ENCODE assay signal across 4 cellular contexts in genomic region chr1:173859547-173859946, GRCh38.
TF ChIP-seq lines count a peak whose summit lies in the region.
"Not testable (repeated sequence)": the region's sequence is repeated elsewhere in the genome, so short reads cannot be mapped to it uniquely, and the experiment has no call there.

No MANE protein-coding gene starts in this region.

TF ChIP-seq in HEK293T, 16 proteins besides CTCF, POLR2A, EP300 and RAD21:
- 0 out of 2 replicates have a peak, but pooled peaks have one; percentile 10 for TF ChIP-seq ELF4 (IDR thresholded peaks at IDR 0.05)

TF ChIP-seq in WTC11, 78 proteins besides CTCF, POLR2A, EP300 and RAD21:
- TF ChIP-seq ZNF671 (CRISPR knock-in tag; IDR thresholded peaks at IDR 0.05) = peak; percentile 91; the same call in 1 of the 2 replicates
- TF ChIP-seq HMGA2 (CRISPR knock-in tag; IDR thresholded peaks at IDR 0.05) = peak; percentile 54; the same call in 1 of the 2 replicates
- peak; percentile 61; the same call in 1 of the 2 replicates for TF ChIP-seq ERG (CRISPR knock-in tag; IDR thresholded peaks at IDR 0.05)
- peak; percentile 79 for TF ChIP-seq NFATC4 (CRISPR knock-in tag; IDR thresholded peaks at IDR 0.05)
- TF ChIP-seq PRRX2 (CRISPR knock-in tag; IDR thresholded peaks at IDR 0.05) = peak; percentile 93
- TF ChIP-seq AR (CRISPR knock-in tag; IDR thresholded peaks at IDR 0.05) = peak; percentile 97
- peak; percentile 82; the same call in 1 of the 2 replicates for TF ChIP-seq ZNF425 (CRISPR knock-in tag; conservative IDR thresholded peaks at IDR 0.05)
TF ChIP-seq in WTC11: peak in this region for 7; not testable (repeated sequence) for 71.

TF ChIP-seq in K562, 482 proteins besides CTCF, POLR2A, EP300 and RAD21:
- TF ChIP-seq MYNN (IDR thresholded peaks at IDR 0.05) = 0 out of 2 replicates have a peak, but pooled peaks have one; percentile 13
- TF ChIP-seq MYNN (CRISPR knock-in tag; IDR thresholded peaks at IDR 0.05) = not testable (repeated sequence)
- 0 out of 2 replicates have a peak, but pooled peaks have one; percentile 6 for TF ChIP-seq RBFOX2 (IDR thresholded peaks at IDR 0.05; ENCODE audit: low read depth, low read length)
- TF ChIP-seq SUPT5H (IDR thresholded peaks at IDR 0.05) = peak; percentile 68
- 0 out of 2 replicates have a peak, but pooled peaks have one; percentile 27 for TF ChIP-seq HBP1 (CRISPR knock-in tag; IDR thresholded peaks at IDR 0.05)
- TF ChIP-seq POLR2B (IDR thresholded peaks at IDR 0.05; ENCODE audit: low read depth, partially characterized antibody) = peak; percentile 32

TF ChIP-seq in H1, 55 proteins besides CTCF, POLR2A, EP300 and RAD21:
- peak; percentile 64; the same call in 1 of the 2 replicates for TF ChIP-seq POLR2AphosphoS5 (IDR thresholded peaks at IDR 0.05; ENCODE audit: low read depth, low read length)
